Comparison of ENCODE assay signal across 1 cellular context in the genomic region with DNA sequence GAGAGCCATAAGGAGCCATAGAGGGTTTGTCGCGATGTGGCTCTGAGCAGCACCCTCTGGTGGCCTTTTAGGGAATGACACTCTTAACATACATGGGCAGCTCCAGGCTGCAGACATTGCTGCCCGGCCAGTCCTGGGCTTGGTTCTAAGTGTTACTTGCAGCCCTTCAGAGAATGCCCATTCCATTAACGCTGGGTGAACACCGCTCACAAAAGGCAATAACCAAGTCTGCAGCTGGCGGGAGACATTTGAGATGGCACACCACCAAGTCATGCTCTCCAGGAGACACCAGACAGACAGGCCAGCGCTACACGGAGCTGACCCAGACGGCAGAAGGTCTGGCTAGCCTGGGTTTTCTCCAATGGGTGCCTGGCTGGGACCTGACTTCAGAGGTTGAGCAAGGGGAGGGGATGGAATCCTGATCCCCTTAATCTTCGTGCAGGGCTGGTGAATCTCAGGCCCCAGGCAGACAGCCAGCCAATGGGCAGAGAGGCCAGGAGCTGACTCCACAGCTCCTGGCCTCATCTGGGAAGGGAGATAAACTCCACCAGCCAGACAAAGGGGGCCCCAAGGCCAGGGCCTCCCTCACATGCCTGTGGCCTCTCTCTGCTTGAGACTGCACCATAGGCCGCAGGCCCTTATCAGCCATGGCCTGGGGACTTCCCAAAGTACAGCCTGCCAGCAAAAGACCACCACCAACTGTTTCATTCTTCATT.
TF ChIP-seq lines count a peak whose summit lies in the region.

No MANE protein-coding gene starts in this region.

TF ChIP-seq in H1, 55 proteins besides CTCF, POLR2A, EP300 and RAD21:
- TF ChIP-seq CHD7 (IDR thresholded peaks at IDR 0.05; ENCODE audit: insufficient replicate concordance, low read length), result no peak
- TF ChIP-seq EGR1 (IDR thresholded peaks at IDR 0.05; ENCODE audit: borderline replicate concordance, low read depth, low read length), result no peak
- TF ChIP-seq CTBP2 (IDR thresholded peaks at IDR 0.05; ENCODE audit: borderline replicate concordance, insufficient read depth, insufficient read length, low read length), result no peak
- TF ChIP-seq TAF1 (IDR thresholded peaks at IDR 0.05; ENCODE audit: low read depth, low read length), result no peak
- TF ChIP-seq YY1 (IDR thresholded peaks at IDR 0.05; ENCODE audit: low read depth, low read length), result peak; percentile 76
- no peak for TF ChIP-seq SIRT6 (IDR thresholded peaks at IDR 0.05; ENCODE audit: low read length)
- TF ChIP-seq SIN3A (conservative IDR thresholded peaks at IDR 0.05 in 1 of 2, IDR thresholded peaks at IDR 0.05 in 1 of 2; ENCODE audit: low read depth in 1 of 2, low read length in 2 of 2), result no peak
- TF ChIP-seq KDM1A (IDR thresholded peaks at IDR 0.05; ENCODE audit: borderline replicate concordance, low read length), result no peak
- 0 out of 2 replicates have a peak, but pooled peaks have one; percentile 4 for TF ChIP-seq TEAD4 (IDR thresholded peaks at IDR 0.05; ENCODE audit: low read depth, low read length)
- TF ChIP-seq BRCA1 (IDR thresholded peaks at IDR 0.05; ENCODE audit: low read depth, low read length), result no peak
- TF ChIP-seq CHD2 (IDR thresholded peaks at IDR 0.05; ENCODE audit: low read length), result no peak
